In the genomic region with DNA sequence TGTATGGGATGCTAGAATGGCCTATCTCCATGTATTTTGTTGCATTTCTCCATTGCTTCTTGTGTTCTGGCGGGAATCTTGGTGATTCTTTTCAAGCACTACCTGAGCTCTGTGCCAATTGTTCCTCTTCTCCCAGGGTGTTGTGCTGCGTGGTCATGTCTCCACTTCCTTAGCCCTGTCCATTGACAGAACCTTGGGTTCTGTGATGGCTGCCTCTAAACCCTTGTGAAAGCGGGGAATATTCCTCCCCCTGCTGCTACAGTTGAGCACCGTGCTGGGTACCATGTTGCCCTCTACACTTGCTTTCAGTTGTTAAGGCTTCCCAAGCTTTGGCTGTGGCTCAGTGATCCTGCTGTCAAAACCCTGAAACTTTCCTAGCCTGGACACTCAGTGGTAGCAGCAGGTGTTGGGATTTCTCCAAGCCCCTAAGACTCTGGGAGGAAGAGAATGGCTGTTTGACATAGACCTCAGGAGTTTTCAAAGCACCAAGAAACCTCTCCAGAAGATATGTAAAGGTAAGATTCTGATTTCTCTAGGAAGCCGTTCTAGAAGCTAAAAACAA, we compare ENCODE assay signal across 22 cellular contexts.
DNase-seq lines count a peak whose midpoint lies in the region; ATAC-seq lines count a peak whose summit lies in the region.
"Had no signal": no experiment of that assay in that cellular context is flagged by ENCODE, and none has a peak within 500 bp of the region (broad histone marks: within the 10 kb centered on the region; RNA-seq: fewer than 3 reads in every experiment).

No MANE protein-coding gene starts in this region.

- H3K27me3 Mint-ChIP-seq in activated naive CD4-positive, alpha-beta T cell treated with anti-CD3 and anti-CD28 coated beads for 36 hours (ENCODE audit: low read depth): no peaks in the 10 kb centered on the region
- H3K27me3 Mint-ChIP-seq in T-cell: no peaks in the 10 kb centered on the region
- H3K27me3 Mint-ChIP-seq in effector memory CD8-positive, alpha-beta T cell: no peaks in the 10 kb centered on the region
- H3K27me3 Mint-ChIP-seq in stimulated activated naive B cell treated with anti-CD40 and anti-IgM and Interleukin-4, amounts not matched to agents 10 μg/mL and 1 μg/mL and 100 μg/mL, for 72 hours: no peaks in the 10 kb centered on the region
- H3K27me3 Mint-ChIP-seq: type B pancreatic cell had no signal

- intact Hi-C loops in activated naive CD4-positive, alpha-beta T cell treated with anti-CD3 and anti-CD28 coated beads for 36 hours (cut with micrococcal nuclease): no loop called here

- no peak overlapping the region for H3K4me3 ChIP-seq in H7 (ENCODE audit: insufficient read depth, low read depth, low read length)
- H3K4me3 ChIP-seq: gastroesophageal sphincter, pancreas, right lobe of liver had no signal

- CTCF ChIA-PET in activated naive CD4-positive, alpha-beta T cell treated with anti-CD3 and anti-CD28 coated beads for 36 hours (lab: Charles Lee): no interaction called here
- CTCF ChIA-PET in T-cell (lab: Charles Lee): interaction anchor here in 1 of 2 donors (0.9 kb wide), 1 partner anchor 19 kb away, joined by 3 read pairs; no protein-coding TSS in a partner anchor

- H3K36me3 Mint-ChIP-seq in activated naive CD4-positive, alpha-beta T cell treated with anti-CD3 and anti-CD28 coated beads for 36 hours (ENCODE audit: low read depth): peaks cover 43% of the 10 kb centered on the region
- peaks cover 67% of the 10 kb centered on the region for H3K36me3 Mint-ChIP-seq in T-cell
- peaks cover 67% of the 10 kb centered on the region for H3K36me3 Mint-ChIP-seq in effector memory CD8-positive, alpha-beta T cell (ENCODE audit: insufficient read depth)
- H3K36me3 Mint-ChIP-seq in stimulated activated naive B cell treated with anti-CD40 and anti-IgM and Interleukin-4, amounts not matched to agents 10 μg/mL and 1 μg/mL and 100 μg/mL, for 72 hours: peaks cover 27 to 41% of the 10 kb centered on the region in 2 donors

- peaks cover 75% of the 10 kb centered on the region for H3K4me1 Mint-ChIP-seq in activated naive CD4-positive, alpha-beta T cell treated with anti-CD3 and anti-CD28 coated beads for 36 hours (ENCODE audit: low read depth)
- H3K4me1 Mint-ChIP-seq in T-cell: peaks cover 82 to 85% (median 85%) of the 10 kb centered on the region in 3 donors
- H3K4me1 Mint-ChIP-seq in effector memory CD8-positive, alpha-beta T cell (ENCODE audit: low read depth in 2 of 2): peaks cover 27 to 66% of the 10 kb centered on the region in 2 donors
- H3K4me1 Mint-ChIP-seq in stimulated activated naive B cell treated with anti-CD40 and anti-IgM and Interleukin-4, amounts not matched to agents 10 μg/mL and 1 μg/mL and 100 μg/mL, for 72 hours: peaks cover 29 to 54% of the 10 kb centered on the region in 2 donors

- no peak for DNase-seq in activated naive CD4-positive, alpha-beta T cell treated with anti-CD3 and anti-CD28 coated beads for 36 hours
- no peak for DNase-seq in activated naive CD4-positive, alpha-beta T cell treated with Interleukin-2 at 50 U/mL for 16 hours
- DNase-seq in T-cell (no peak), GDM1 (lab: John Stamatoyannopoulos, UW) (no peak), H7 (no peak)
- no peak for DNase-seq in effector memory CD8-positive, alpha-beta T cell
- DNase-seq in stimulated activated naive B cell treated with anti-CD40 and anti-IgM and Interleukin-4, amounts not matched to agents 10 μg/mL and 1 μg/mL and 100 μg/mL, for 72 hours: no peak
- DNase-seq: activated CD4-positive, alpha-beta T cell treated with anti-CD3 and anti-CD28 coated beads, Interleukin-2, amount 50 U/mL, for 4 hours; anterior cingulate cortex; central memory CD4-positive, alpha-beta T cell; effector CD8-positive, alpha-beta T cell; mammary epithelial cell; NCI-H187 treated with DMSO at 0.1 percent for 48 hours; NCI-H345; pancreas; right lobe of liver; stimulated activated naive CD4-positive, alpha-beta T cell had no signal

- ATAC-seq in T-cell (replicated peaks in 1 of 4): no peak
- no peak for ATAC-seq in effector memory CD8-positive, alpha-beta T cell (replicated peaks)
- no peak for ATAC-seq in stimulated activated naive B cell treated with anti-CD40 and anti-IgM and Interleukin-4, amounts not matched to agents 10 μg/mL and 1 μg/mL and 100 μg/mL, for 72 hours (replicated peaks)
- no peak for ATAC-seq in GM19035 (IDR thresholded peaks at IDR 0.05; ENCODE audit: unreplicated experiment)
- ATAC-seq: esophagus mucosa, HCT116, pancreas had no signal

- no peaks in the 10 kb centered on the region for H3K9me3 Mint-ChIP-seq in activated naive CD4-positive, alpha-beta T cell treated with anti-CD3 and anti-CD28 coated beads for 36 hours
- peaks cover 0 to 3% (median 0%) of the 10 kb centered on the region in 3 donors for H3K9me3 Mint-ChIP-seq in T-cell
- no peaks in the 10 kb centered on the region for H3K9me3 Mint-ChIP-seq in effector memory CD8-positive, alpha-beta T cell
- peaks cover 0 to 2% of the 10 kb centered on the region in 2 donors for H3K9me3 Mint-ChIP-seq in stimulated activated naive B cell treated with anti-CD40 and anti-IgM and Interleukin-4, amounts not matched to agents 10 μg/mL and 1 μg/mL and 100 μg/mL, for 72 hours
- H3K9me3 Mint-ChIP-seq: type B pancreatic cell had no signal

- H3K27me3 ChIP-seq in H7 (ENCODE audit: control insufficient read depth, insufficient read depth, low read length): no peaks in the 10 kb centered on the region
- H3K27me3 ChIP-seq: gastroesophageal sphincter, pancreas, right lobe of liver had no signal

- POLR2A ChIA-PET in T-cell (lab: Charles Lee): interaction anchor here in 1 of 2 donors (0.7 kb wide), 2 partner anchors 53 to 64 kb away, joined by 3 read pairs; no protein-coding TSS in a partner anchor

- peak overlapping the region; percentile 63 for H3K27ac Mint-ChIP-seq in activated naive CD4-positive, alpha-beta T cell treated with anti-CD3 and anti-CD28 coated beads for 36 hours
- H3K27ac Mint-ChIP-seq in T-cell: peak overlapping the region; percentile 51 to 58
- peak overlapping the region; percentile 70 to 83 for H3K27ac Mint-ChIP-seq in effector memory CD8-positive, alpha-beta T cell
- H3K27ac Mint-ChIP-seq in stimulated activated naive B cell treated with anti-CD40 and anti-IgM and Interleukin-4, amounts not matched to agents 10 μg/mL and 1 μg/mL and 100 μg/mL, for 72 hours: peak overlapping the region; percentile 88
- H3K27ac Mint-ChIP-seq: type B pancreatic cell had no signal

- H3K36me3 ChIP-seq in H7 (replicated peaks; ENCODE audit: control insufficient read depth, insufficient read depth, low read length): no peaks in the 10 kb centered on the region
- H3K36me3 ChIP-seq: right lobe of liver had no signal

- no peak overlapping the region for H3K4me3 Mint-ChIP-seq in activated naive CD4-positive, alpha-beta T cell treated with anti-CD3 and anti-CD28 coated beads for 36 hours
- H3K4me3 Mint-ChIP-seq in T-cell: peak overlapping the region in 1 of 3 donors; percentile 19
- H3K4me3 Mint-ChIP-seq in effector memory CD8-positive, alpha-beta T cell: peak overlapping the region; percentile 37 to 48
- peak overlapping the region; percentile 6 to 32 for H3K4me3 Mint-ChIP-seq in stimulated activated naive B cell treated with anti-CD40 and anti-IgM and Interleukin-4, amounts not matched to agents 10 μg/mL and 1 μg/mL and 100 μg/mL, for 72 hours
- H3K4me3 Mint-ChIP-seq: type B pancreatic cell had no signal
